Comparison of ENCODE assay signal across 23 cellular contexts in genomic region chr4:134126161-134126560, GRCh38.
"Had no signal": no experiment of that assay in that cellular context is flagged by ENCODE, and none has a peak within 500 bp of the region (broad histone marks: within the 10 kb centered on the region; RNA-seq: fewer than 3 reads in every experiment).

No MANE protein-coding gene starts in this region.

- H3K27ac ChIP-seq: WERI-Rb-1 had no signal

- H3K27me3 Mint-ChIP-seq: activated B cell treated with CpG ODN at 0.5 μM for 24 hours; activated CD8-positive, alpha-beta T cell treated with anti-CD3 and anti-CD28 coated beads for 36 hours; activated naive CD8-positive, alpha-beta T cell; activated T-helper 17 cell treated with anti-CD3 and anti-CD28 coated beads, Interleukin-2, amount 50 U/mL, for 72 hours; T-helper 17 cell had no signal

- H3K4me3 Mint-ChIP-seq: activated B cell treated with CpG ODN at 0.5 μM for 24 hours; activated CD8-positive, alpha-beta T cell treated with anti-CD3 and anti-CD28 coated beads for 36 hours; activated naive CD8-positive, alpha-beta T cell; activated T-cell treated with anti-CD3 and anti-CD28 coated beads, Interleukin-2, amount 50 U/mL, for 4 hours; activated T-helper 17 cell treated with anti-CD3 and anti-CD28 coated beads, Interleukin-2, amount 50 U/mL, for 72 hours; T-helper 17 cell; T-helper 2 cell treated with Interferon-gamma antibody and Interleukin-4, amounts not matched to agents 5 μg/mL and 100 μg/mL, for 36 hours had no signal

- H3K4me1 Mint-ChIP-seq: activated B cell treated with CpG ODN at 0.5 μM for 24 hours; activated T-helper 17 cell treated with anti-CD3 and anti-CD28 coated beads, Interleukin-2, amount 50 U/mL, for 72 hours; T-helper 17 cell had no signal

- H3K36me3 ChIP-seq: WERI-Rb-1 had no signal

- H3K27ac Mint-ChIP-seq: activated B cell treated with CpG ODN at 0.5 μM for 24 hours; activated CD8-positive, alpha-beta T cell treated with anti-CD3 and anti-CD28 coated beads for 36 hours; activated naive CD8-positive, alpha-beta T cell; activated T-helper 17 cell treated with anti-CD3 and anti-CD28 coated beads, Interleukin-2, amount 50 U/mL, for 72 hours; T-helper 17 cell; T-helper 2 cell treated with Interferon-gamma antibody and Interleukin-4, amounts not matched to agents 5 μg/mL and 100 μg/mL, for 36 hours had no signal

- DNase-seq: activated B cell treated with CpG ODN at 0.5 μM for 24 hours; activated CD4-positive, alpha-beta T cell treated with anti-CD3 and anti-CD28 coated beads for 48 hours; activated CD4-positive, alpha-beta T cell treated with anti-CD3 and anti-CD28 coated beads, Interleukin-2, amount 50 U/mL, for 1 hour; activated CD4-positive, alpha-beta T cell treated with anti-CD3 and anti-CD28 coated beads, Interleukin-2, amount 50 U/mL, for 48 hours; activated CD8-positive, alpha-beta memory T cell treated with anti-CD3 and anti-CD28 coated beads for 24 hours; activated CD8-positive, alpha-beta T cell treated with anti-CD3 and anti-CD28 coated beads for 36 hours; activated effector memory CD4-positive, alpha-beta T cell treated with Interleukin-2 at 50 U/mL for 16 hours; activated gamma-delta T cell treated with Interleukin-2 at 50 U/mL for 16 hours; activated naive CD4-positive, alpha-beta T cell treated with anti-CD3 and anti-CD28 coated beads, Interleukin-2, amount 50 U/mL, for 16 hours; activated naive CD4-positive, alpha-beta T cell treated with Interleukin-2 at 50 U/mL for 16 hours; activated T-cell treated with anti-CD3 and anti-CD28 coated beads, Interleukin-2, amount 50 U/mL, for 4 hours; amniotic stem cell; anterior cingulate cortex; caudate nucleus; effector CD8-positive, alpha-beta T cell; foreskin fibroblast; head of caudate nucleus; T-helper 17 cell; T1000; WERI-Rb-1 had no signal

- H3K36me3 Mint-ChIP-seq: activated naive CD8-positive, alpha-beta T cell had no signal
